6 cellular contexts compared by ENCODE assay signal in the genomic region with DNA sequence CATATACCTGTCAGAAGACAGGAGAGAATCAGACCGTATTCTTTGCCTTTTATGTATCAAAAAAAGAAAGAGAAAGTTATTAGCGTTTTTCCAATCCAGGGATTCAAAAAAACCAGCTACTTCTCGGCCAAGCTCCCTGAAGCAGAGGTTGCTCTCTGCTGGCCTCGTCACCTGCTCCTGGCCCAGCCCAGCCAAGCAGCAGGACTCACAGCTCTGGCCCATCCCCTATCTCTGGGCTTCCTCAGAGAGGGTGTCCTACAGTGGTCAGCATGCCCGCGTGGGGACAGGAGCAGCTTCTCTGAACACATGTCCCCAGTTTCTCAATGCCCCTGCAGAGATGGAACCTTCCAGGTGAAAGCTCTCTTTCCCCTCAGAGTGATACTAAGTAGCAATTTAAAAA.
"Had no signal": no experiment of that assay in that cellular context is flagged by ENCODE, and none has a peak within 500 bp of the region (broad histone marks: within the 10 kb centered on the region; RNA-seq: fewer than 3 reads in every experiment).

No MANE protein-coding gene starts in this region.

- H3K4me3 Mint-ChIP-seq: IgD-negative memory B cell had no signal

- DNase-seq: IMR-90, KBM-7 had no signal

- H3K36me3 Mint-ChIP-seq: IgD-negative memory B cell had no signal

- ATAC-seq: HepG2, K562 had no signal

- H3K27ac ChIP-seq: HL-60 had no signal

- H3K4me3 ChIP-seq: K562 had no signal
